Comparison of ENCODE assay signal across 14 cellular contexts in the genomic region with DNA sequence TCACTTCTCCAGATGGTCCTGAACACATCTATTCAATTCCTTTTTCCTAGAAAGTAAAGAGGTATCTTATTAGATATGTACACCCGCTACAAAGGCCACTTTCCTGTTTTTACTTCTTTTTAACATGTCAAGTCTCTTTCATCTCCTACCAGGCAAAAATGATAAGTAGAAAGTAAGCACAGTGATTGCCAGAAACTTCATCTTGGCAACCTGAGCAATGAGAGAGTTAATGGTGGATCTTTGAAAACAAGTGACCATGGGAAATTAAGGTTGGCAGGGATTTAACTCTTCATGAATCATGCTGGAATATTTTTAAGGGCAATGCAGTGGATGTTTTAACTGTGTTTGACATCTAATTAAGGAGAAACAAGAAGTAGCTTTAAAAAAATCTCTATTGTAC. TPM values are rescaled to one million over a fixed set of nuclear protein-coding genes. Genes with fewer than 3 reads are reported as not detected.
A peak's percentile ranks its signal among the peaks of the same experiment; 100 is the strongest.
DNase-seq lines count a peak whose midpoint lies in the region; TF ChIP-seq lines count a peak whose summit lies in the region.
"Had no signal": no experiment of that assay in that cellular context is flagged by ENCODE, and none has a peak within 500 bp of the region (broad histone marks: within the 10 kb centered on the region; RNA-seq: fewer than 3 reads in every experiment).

No MANE protein-coding gene starts in this region.

- no CpG with 5 or more reads among the region's 1 CpG for WGBS in mesodermal cell (ENCODE audit: insufficient coverage in 2 of 2), 2 experiments

- H3K4me1 ChIP-seq in mesodermal cell (ENCODE audit: control insufficient read depth, insufficient read depth, low read length, poor library complexity, severe bottlenecking): peaks cover 18% of the 10 kb centered on the region

- H3K27me3 Mint-ChIP-seq in HFFc6 (ENCODE audit: insufficient read depth): peaks cover 2% of the 10 kb centered on the region; the same call in 1 of the 2 replicates
- H3K27me3 Mint-ChIP-seq: activated naive CD4-positive, alpha-beta T cell treated with anti-CD3 and anti-CD28 coated beads, Interleukin-2, amount 50 U/mL, for 24 hours had no signal

- peak overlapping the region; percentile 1 for H3K4me3 ChIP-seq in AG04449 (ENCODE audit: low read depth, low read length)
- peak overlapping the region; percentile 16 for H3K4me3 ChIP-seq in mesodermal cell (ENCODE audit: extremely low read depth, insufficient read depth, low read length, poor library complexity, severe bottlenecking)

- peaks cover 7% of the 10 kb centered on the region; the same call in 1 of the 2 replicates for H3K36me3 Mint-ChIP-seq in HFFc6 (ENCODE audit: low read depth)
- H3K36me3 Mint-ChIP-seq: activated naive CD4-positive, alpha-beta T cell treated with anti-CD3 and anti-CD28 coated beads, Interleukin-2, amount 50 U/mL, for 24 hours; stimulated activated naive B cell treated with anti-CD40 and anti-IgM and Interleukin-4, amounts not matched to agents 10 μg/mL and 1 μg/mL and 100 μg/mL, for 72 hours had no signal

- H3K36me3 ChIP-seq in mesodermal cell (ENCODE audit: control insufficient read depth, insufficient read depth, low read length): no peaks in the 10 kb centered on the region
- H3K36me3 ChIP-seq: BE2C, neutrophil had no signal

- peak overlapping the region; percentile 97 for H3K4me3 Mint-ChIP-seq in HFFc6
- H3K4me3 Mint-ChIP-seq: activated naive CD4-positive, alpha-beta T cell treated with anti-CD3 and anti-CD28 coated beads, Interleukin-2, amount 50 U/mL, for 24 hours; stimulated activated naive B cell treated with anti-CD40 and anti-IgM and Interleukin-4, amounts not matched to agents 10 μg/mL and 1 μg/mL and 100 μg/mL, for 72 hours had no signal

- no peaks in the 10 kb centered on the region for H3K9me3 ChIP-seq in mesodermal cell (ENCODE audit: control insufficient read depth, low read length)
- H3K9me3 ChIP-seq: BE2C, neutrophil had no signal

- H3K27ac ChIP-seq in mesodermal cell (ENCODE audit: low read depth, low read length, severe bottlenecking): no peak overlapping the region
- H3K27ac ChIP-seq: neutrophil had no signal

- no peaks in the 10 kb centered on the region for H3K9me3 Mint-ChIP-seq in HFFc6
- H3K9me3 Mint-ChIP-seq: activated naive CD4-positive, alpha-beta T cell treated with anti-CD3 and anti-CD28 coated beads, Interleukin-2, amount 50 U/mL, for 24 hours; stimulated activated naive B cell treated with anti-CD40 and anti-IgM and Interleukin-4, amounts not matched to agents 10 μg/mL and 1 μg/mL and 100 μg/mL, for 72 hours had no signal

- POLR2A ChIA-PET in AG04449 (lab: Yijun Ruan, JAX): no interaction called here

- CTCF ChIA-PET in AG04449 (lab: Yijun Ruan, JAX): interaction anchor here (0.9 kb wide), 1 partner anchor 456 kb away, joined by 3 read pairs; no protein-coding TSS in a partner anchor

- TF ChIP-seq CTCF in AG04449 (IDR thresholded peaks at IDR 0.05; ENCODE audit: insufficient read depth, low read length, missing control alignments) (no peak), HFFc6 (IDR thresholded peaks at IDR 0.05) (no peak)

- H3K4me1 Mint-ChIP-seq in HFFc6 (ENCODE audit: low read depth): peaks cover 67% of the 10 kb centered on the region

- peak overlapping the region; percentile 45 for H3K27ac Mint-ChIP-seq in HFFc6
- H3K27ac Mint-ChIP-seq: activated naive CD4-positive, alpha-beta T cell treated with anti-CD3 and anti-CD28 coated beads, Interleukin-2, amount 50 U/mL, for 24 hours; stimulated activated naive B cell treated with anti-CD40 and anti-IgM and Interleukin-4, amounts not matched to agents 10 μg/mL and 1 μg/mL and 100 μg/mL, for 72 hours had no signal

- DNase-seq in AG04449 (ENCODE audit: low read depth, low spot score) (no peak), HFFc6 (no peak), dermis blood vessel endothelial cell (peak; percentile 56), C1 segment of cervical spinal cord (lab: John Stamatoyannopoulos, UW) (no peak)
- DNase-seq in stimulated activated naive CD4-positive, alpha-beta T cell treated with Interleukin-2 at 50 U/mL for 16 hours (lab: John Stamatoyannopoulos, UW): no peak
- no peak for DNase-seq in stimulated activated CD4-positive, alpha-beta T cell treated with anti-CD3 and anti-CD28 coated beads, Interleukin-15, amount 100 ng/mL, for 24 hours
- no peak for DNase-seq in stimulated activated CD4-positive, alpha-beta T cell treated with anti-CD3 and anti-CD28 coated beads, Interleukin-4, amount 100 ng/mL, for 4 hours
- DNase-seq: activated CD4-positive, alpha-beta T cell treated with anti-CD3 and anti-CD28 coated beads, Interleukin-2, amount 50 U/mL, for 4 hours; BE2C; NCI-H748 treated with DMSO at 0.1 percent for 48 hours; stimulated activated naive B cell treated with anti-CD40 and anti-IgM and Interleukin-4, amounts not matched to agents 10 μg/mL and 1 μg/mL and 100 μg/mL, for 72 hours had no signal

RNA-seq across cellular contexts. Expression of gene SEMA3A, which starts 2.7 kb away (rescaled TPM):
- total RNA-seq in HFFc6 (2021; fragmentation: NEBNext Ultra II Directional; extraction: Animal tissue kit (Norgen Biotek cat#: 25700)): 10 to 100 TPM; 56.9 to 86.2 (median 74.4) TPM
- total RNA-seq in dermis blood vessel endothelial cell: 80.2 and 109 TPM in 2 replicates
- 23.8 TPM for polyA plus RNA-seq in mesodermal cell (2013, experiment 1 of 2)
- polyA plus RNA-seq in mesodermal cell (2013, experiment 2 of 2): 28.5 TPM
